1 cellular context compared by ENCODE assay signal in genomic region chr20:62132421-62132820, GRCh38.
TF ChIP-seq lines count a peak whose summit lies in the region.

No MANE protein-coding gene starts in this region.

TF ChIP-seq in GM23338, 12 proteins besides CTCF, POLR2A, EP300 and RAD21 (continued from another document):
- TF ChIP-seq ETS1 (IDR thresholded peaks at IDR 0.05): no peak
- TF ChIP-seq NANOG (IDR thresholded peaks at IDR 0.05; ENCODE audit: borderline replicate concordance): no peak
- TF ChIP-seq ZNF114 (CRISPR knock-in tag; IDR thresholded peaks at IDR 0.05): no peak
- TF ChIP-seq POLR2AphosphoS5 (IDR thresholded peaks at IDR 0.05; ENCODE audit: low read depth): no peak
- no peak for TF ChIP-seq STAT1 (IDR thresholded peaks at IDR 0.05; ENCODE audit: unreplicated experiment)
- TF ChIP-seq EZH2 (IDR thresholded peaks at IDR 0.05; ENCODE audit: low read depth, unreplicated experiment): no peak
- TF ChIP-seq JUNB (IDR thresholded peaks at IDR 0.05; ENCODE audit: unreplicated experiment): no peak
- TF ChIP-seq CREB1 (CRISPR knock-in tag; IDR thresholded peaks at IDR 0.05; ENCODE audit: low read depth): no peak
- no peak for TF ChIP-seq ZNF462 (CRISPR knock-in tag; IDR thresholded peaks at IDR 0.05)
